Comparison of ENCODE assay signal across 8 cellular contexts in the genomic region with DNA sequence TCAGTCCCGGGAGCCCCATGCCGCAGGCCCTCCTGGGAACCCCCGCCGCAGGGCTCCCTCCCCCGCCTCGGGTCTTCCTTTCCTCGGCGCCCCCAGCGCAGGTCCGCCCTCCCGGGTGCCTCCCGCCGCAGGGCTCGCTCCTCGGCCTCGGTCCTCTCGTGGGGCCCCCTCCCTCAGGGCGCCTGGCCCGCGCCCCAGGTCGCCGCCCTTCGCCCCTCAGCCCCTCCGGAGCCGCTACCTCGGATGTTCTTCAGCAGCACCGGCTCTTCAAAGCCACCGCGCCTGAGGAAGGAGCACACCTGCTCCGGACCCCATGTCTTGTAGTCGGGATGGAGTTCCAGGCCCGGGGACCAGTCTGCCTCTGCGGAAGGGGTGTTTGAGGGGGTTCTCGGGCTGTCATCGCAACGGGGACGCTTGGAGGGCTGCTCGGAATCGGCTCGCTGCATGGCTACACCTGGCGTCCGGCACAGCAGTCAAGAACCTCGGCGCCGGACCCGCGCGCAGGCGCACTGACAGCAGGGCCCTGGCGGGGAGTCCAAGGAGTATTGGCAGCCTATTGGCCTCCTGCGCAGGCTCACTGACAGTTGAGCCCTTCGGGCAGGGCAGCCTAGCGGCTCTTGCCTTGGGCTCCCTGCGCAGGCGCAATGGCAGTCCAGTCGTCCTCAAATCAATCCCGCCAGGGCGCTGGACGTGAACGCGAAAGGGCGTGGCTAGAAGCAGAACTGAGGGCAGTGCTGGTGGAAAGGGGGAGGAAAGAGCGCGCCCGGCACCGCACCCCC. TPM values are rescaled to one million over a fixed set of nuclear protein-coding genes. Genes with fewer than 3 reads are reported as not detected.
DNase-seq lines count a peak whose midpoint lies in the region; ATAC-seq lines count a peak whose summit lies in the region.

SAMHD1 (minus strand) TSS at position 511 of the 779 bp plus-strand sequence; CDS start at position 446, 65 bp downstream.

- peak within 1 kb of the TSS; percentile 89 for H3K9ac ChIP-seq in Karpas-422 (ENCODE audit: low read length)

- peak within 1 kb of the TSS; percentile 98 for H2AFZ ChIP-seq in Karpas-422 (ENCODE audit: low read length)

- DNase-seq in DMS79 treated with DMSO at 0.1 percent for 48 hours (lab: John Stamatoyannopoulos, UW) (peak; percentile 91), Karpas-422 (peak; percentile 99), RKO (ENCODE audit: low spot score) (peak; percentile 100), fibroblast of gingiva (ENCODE audit: low read depth) (peak; percentile 98)
- DNase-seq in activated T-helper 1 cell treated with anti-CD3 and anti-CD28 coated beads, Interleukin-12 subunit alpha, Interleukin-12 subunit beta, Interleukin-2, Interleukin-4 antibody, amounts not matched to agents 30 ng/mL and 10 ng/mL and 1 ng/mL, durations not matched to agents 14 hours and 24 hours and 36 hours (ENCODE audit: low spot score), result peak; percentile 90
- DNase-seq in naive thymus-derived CD4-positive, alpha-beta T cell, result peak; percentile 72 to 93 (median 81)
- DNase-seq in stimulated activated naive B cell treated with anti-CD40 and anti-IgM and Interleukin-4, amounts not matched to agents 10 μg/mL and 1 μg/mL and 100 μg/mL, for 72 hours, result peak; percentile 97

- no peaks in the 10 kb centered on the region for H4K20me1 ChIP-seq in Karpas-422 (ENCODE audit: insufficient read depth, low read depth, low read length)

- H3K27me3 Mint-ChIP-seq in activated T-helper 1 cell treated with anti-CD3 and anti-CD28 coated beads, Interleukin-12 subunit alpha, Interleukin-12 subunit beta, Interleukin-2, Interleukin-4 antibody, amounts not matched to agents 30 ng/mL and 10 ng/mL and 1 ng/mL, durations not matched to agents 14 hours and 24 hours and 36 hours (ENCODE audit: insufficient read depth), result no peaks in the 10 kb centered on the region
- H3K27me3 Mint-ChIP-seq in naive thymus-derived CD4-positive, alpha-beta T cell, result no peaks in the 10 kb centered on the region
- H3K27me3 Mint-ChIP-seq in stimulated activated naive B cell treated with anti-CD40 and anti-IgM and Interleukin-4, amounts not matched to agents 10 μg/mL and 1 μg/mL and 100 μg/mL, for 72 hours, result no peaks in the 10 kb centered on the region

- peak within 1 kb of the TSS; percentile 92 for H3K4me3 Mint-ChIP-seq in activated T-helper 1 cell treated with anti-CD3 and anti-CD28 coated beads, Interleukin-12 subunit alpha, Interleukin-12 subunit beta, Interleukin-2, Interleukin-4 antibody, amounts not matched to agents 30 ng/mL and 10 ng/mL and 1 ng/mL, durations not matched to agents 14 hours and 24 hours and 36 hours
- peak within 1 kb of the TSS; percentile 93 to 99 (median 98) for H3K4me3 Mint-ChIP-seq in naive thymus-derived CD4-positive, alpha-beta T cell
- peak within 1 kb of the TSS; percentile 95 for H3K4me3 Mint-ChIP-seq in stimulated activated naive B cell treated with anti-CD40 and anti-IgM and Interleukin-4, amounts not matched to agents 10 μg/mL and 1 μg/mL and 100 μg/mL, for 72 hours

- CTCF ChIA-PET in naive thymus-derived CD4-positive, alpha-beta T cell (lab: Charles Lee), result no interaction called here

- POLR2A ChIA-PET in naive thymus-derived CD4-positive, alpha-beta T cell (lab: Charles Lee), result interaction anchor here (1.0 to 5.9 kb wide), 4 partner anchors 18 to 130 kb away, joined by 3 to 41 read pairs (median 8); no protein-coding TSS in a partner anchor

- H3K27ac Mint-ChIP-seq in activated T-helper 1 cell treated with anti-CD3 and anti-CD28 coated beads, Interleukin-12 subunit alpha, Interleukin-12 subunit beta, Interleukin-2, Interleukin-4 antibody, amounts not matched to agents 30 ng/mL and 10 ng/mL and 1 ng/mL, durations not matched to agents 14 hours and 24 hours and 36 hours, result peak within 1 kb of the TSS; percentile 91
- H3K27ac Mint-ChIP-seq in naive thymus-derived CD4-positive, alpha-beta T cell, result peak within 1 kb of the TSS; percentile 96 to 99 (median 98)
- H3K27ac Mint-ChIP-seq in stimulated activated naive B cell treated with anti-CD40 and anti-IgM and Interleukin-4, amounts not matched to agents 10 μg/mL and 1 μg/mL and 100 μg/mL, for 72 hours, result peak within 1 kb of the TSS; percentile 87

- no peaks in the 10 kb centered on the region for H3K27me3 ChIP-seq in Karpas-422 (ENCODE audit: low read length)
- H3K27me3 ChIP-seq in naive thymus-derived CD4-positive, alpha-beta T cell (ENCODE audit: control insufficient read depth in 2 of 2, insufficient read depth in 2 of 2, low read length in 2 of 2), result no peaks in the 10 kb centered on the region

- peaks cover 8% of the 10 kb centered on the region for H3K36me3 Mint-ChIP-seq in activated T-helper 1 cell treated with anti-CD3 and anti-CD28 coated beads, Interleukin-12 subunit alpha, Interleukin-12 subunit beta, Interleukin-2, Interleukin-4 antibody, amounts not matched to agents 30 ng/mL and 10 ng/mL and 1 ng/mL, durations not matched to agents 14 hours and 24 hours and 36 hours (ENCODE audit: low read depth)
- H3K36me3 Mint-ChIP-seq in naive thymus-derived CD4-positive, alpha-beta T cell, result peaks cover 14 to 28% (median 22%) of the 10 kb centered on the region in 5 donors
- H3K36me3 Mint-ChIP-seq in stimulated activated naive B cell treated with anti-CD40 and anti-IgM and Interleukin-4, amounts not matched to agents 10 μg/mL and 1 μg/mL and 100 μg/mL, for 72 hours, result peaks cover 0 to 4% of the 10 kb centered on the region in 2 donors

- ATAC-seq in GM21737 (IDR thresholded peaks at IDR 0.05; ENCODE audit: unreplicated experiment), result peak; percentile 86
- peak; percentile 86 for ATAC-seq in naive thymus-derived CD4-positive, alpha-beta T cell
- peak; percentile 96 to 97 for ATAC-seq in stimulated activated naive B cell treated with anti-CD40 and anti-IgM and Interleukin-4, amounts not matched to agents 10 μg/mL and 1 μg/mL and 100 μg/mL, for 72 hours (replicated peaks)

- intact Hi-C loops in activated T-helper 1 cell treated with anti-CD3 and anti-CD28 coated beads, Interleukin-12 subunit alpha, Interleukin-12 subunit beta, Interleukin-2, Interleukin-4 antibody, amounts not matched to agents 30 ng/mL and 10 ng/mL and 1 ng/mL, durations not matched to agents 14 hours and 24 hours and 36 hours (cut with micrococcal nuclease), result loop anchor here (1.0 to 10.0 kb wide), 6 partner anchors 23 to 307 kb away; partner anchors contain the start of genes MROH8, RBL1, RPN2 and SLA2
- intact Hi-C loops in naive thymus-derived CD4-positive, alpha-beta T cell (cut with micrococcal nuclease), result loop anchor here (1.0 to 5.0 kb wide), 10 partner anchors 18 to 227 kb away; partner anchors contain the start of genes RBL1 (in 2 of the 2), MROH8 (in 1 of the 2) and RPN2 (in 1 of the 2)

- H3K4me1 ChIP-seq in Karpas-422 (ENCODE audit: low read length), result peaks cover 30% of the 10 kb centered on the region
- peaks cover 40 to 45% of the 10 kb centered on the region in 2 donors for H3K4me1 ChIP-seq in naive thymus-derived CD4-positive, alpha-beta T cell (ENCODE audit: control insufficient read depth in 2 of 2, insufficient read depth in 2 of 2, low read length in 2 of 2)

- no peaks in the 10 kb centered on the region for H3K9me3 ChIP-seq in Karpas-422 (ENCODE audit: low read length)
- H3K9me3 ChIP-seq in naive thymus-derived CD4-positive, alpha-beta T cell (ENCODE audit: control insufficient read depth in 2 of 3, low read length in 3 of 3), result no peaks in the 10 kb centered on the region

- peak within 1 kb of the TSS; percentile 95 for H3K4me3 ChIP-seq in Karpas-422 (ENCODE audit: low read length)
- H3K4me3 ChIP-seq in naive thymus-derived CD4-positive, alpha-beta T cell (ENCODE audit: low read length), result peak within 1 kb of the TSS; percentile 94

- H3K4me2 ChIP-seq in Karpas-422 (ENCODE audit: low read depth, low read length, poor library complexity, severe bottlenecking), result peak within 1 kb of the TSS; percentile 80

- peak within 1 kb of the TSS; percentile 63 for H3K27ac ChIP-seq in Karpas-422 (ENCODE audit: low read length)
- H3K27ac ChIP-seq in naive thymus-derived CD4-positive, alpha-beta T cell (ENCODE audit: low read depth, low read length), result peak within 1 kb of the TSS; percentile 97

- H3K4me1 Mint-ChIP-seq in activated T-helper 1 cell treated with anti-CD3 and anti-CD28 coated beads, Interleukin-12 subunit alpha, Interleukin-12 subunit beta, Interleukin-2, Interleukin-4 antibody, amounts not matched to agents 30 ng/mL and 10 ng/mL and 1 ng/mL, durations not matched to agents 14 hours and 24 hours and 36 hours (ENCODE audit: low read depth), result peaks cover 47% of the 10 kb centered on the region
- peaks cover 28 to 50% (median 37%) of the 10 kb centered on the region in 7 donors for H3K4me1 Mint-ChIP-seq in naive thymus-derived CD4-positive, alpha-beta T cell
- H3K4me1 Mint-ChIP-seq in stimulated activated naive B cell treated with anti-CD40 and anti-IgM and Interleukin-4, amounts not matched to agents 10 μg/mL and 1 μg/mL and 100 μg/mL, for 72 hours, result peaks cover 18 to 40% of the 10 kb centered on the region in 2 donors

- peaks cover 23% of the 10 kb centered on the region for H3K79me2 ChIP-seq in Karpas-422 (ENCODE audit: low read length)

- H3K9me3 Mint-ChIP-seq in activated T-helper 1 cell treated with anti-CD3 and anti-CD28 coated beads, Interleukin-12 subunit alpha, Interleukin-12 subunit beta, Interleukin-2, Interleukin-4 antibody, amounts not matched to agents 30 ng/mL and 10 ng/mL and 1 ng/mL, durations not matched to agents 14 hours and 24 hours and 36 hours, result no peaks in the 10 kb centered on the region
- H3K9me3 Mint-ChIP-seq in naive thymus-derived CD4-positive, alpha-beta T cell, result peaks cover 0 to 5% (median 0%) of the 10 kb centered on the region in 11 donors
- no peaks in the 10 kb centered on the region for H3K9me3 Mint-ChIP-seq in stimulated activated naive B cell treated with anti-CD40 and anti-IgM and Interleukin-4, amounts not matched to agents 10 μg/mL and 1 μg/mL and 100 μg/mL, for 72 hours

- no peaks in the 10 kb centered on the region for H3K36me3 ChIP-seq in Karpas-422 (ENCODE audit: insufficient read depth, low read length)
- H3K36me3 ChIP-seq in naive thymus-derived CD4-positive, alpha-beta T cell (ENCODE audit: control insufficient read depth in 2 of 3, insufficient read depth in 3 of 3, low read length in 3 of 3), result peaks cover 0 to 14% (median 4%) of the 10 kb centered on the region in 3 experiments

- no peaks in the 10 kb centered on the region for H3K9me2 ChIP-seq in Karpas-422 (replicated peaks; ENCODE audit: insufficient read depth, low read length)

RNA-seq across cellular contexts. Expression of gene SAMHD1, which starts in this region (rescaled TPM):
- total RNA-seq in Karpas-422 (2014; rRNA removed; shearing (Covaris generic); ENCODE audit: low replicate concordance), result 26.4 and 28.7 TPM in 2 replicates
- 55.0 and 59.9 TPM in 2 replicates for total RNA-seq in activated T-helper 1 cell treated with anti-CD3 and anti-CD28 coated beads, Interleukin-12 subunit alpha, Interleukin-12 subunit beta, Interleukin-2, Interleukin-4 antibody, amounts not matched to agents 30 ng/mL and 10 ng/mL and 1 ng/mL, durations not matched to agents 14 hours and 24 hours and 36 hours
- total RNA-seq in naive thymus-derived CD4-positive, alpha-beta T cell, result 100 to 1,000 TPM; 271 to 393 (median 338) TPM
- polyA plus RNA-seq in naive thymus-derived CD4-positive, alpha-beta T cell, result 100 to 1,000 TPM; 231 to 258 TPM

Comparison
In these comparisons a context has a peak if more than half of its experiments do, and no peak if none do; other contexts are left out.
1. Peak in every context shown above with its lines: DNase-seq, ATAC-seq, H3K4me3 ChIP-seq and H3K27ac ChIP-seq.